8 cellular contexts compared by ENCODE assay signal in genomic region chr15:59436774-59437472, GRCh38. TPM values are rescaled to one million over a fixed set of nuclear protein-coding genes. Genes with fewer than 3 reads are reported as not detected.
DNase-seq lines count a peak whose midpoint lies in the region; ATAC-seq, FAIRE-seq and TF ChIP-seq lines count a peak whose summit lies in the region.

No MANE protein-coding gene starts in this region.

- peak; percentile 25 for DNase-seq in DMS53 treated with DMSO at 0.1 percent for 48 hours (lab: John Stamatoyannopoulos, UW; ENCODE audit: unreplicated experiment)
- DNase-seq in NCI-H2227 treated with DMSO at 0.1 percent for 48 hours (lab: John Stamatoyannopoulos, UW), result peak; percentile 38
- peak in 2 of 10 donors; percentile 6 to 50 for DNase-seq in dorsolateral prefrontal cortex
- no peak for DNase-seq in effector CD8-positive, alpha-beta T cell (lab: John Stamatoyannopoulos, UW)
- no peak for DNase-seq in HTR-8/SVneo (ENCODE audit: insufficient read length, low spot score)

- peak overlapping the region; percentile 60 for H2AFZ ChIP-seq in neuron (ENCODE audit: low read depth, low read length)

- no peaks in the 10 kb centered on the region for H3K9me3 ChIP-seq in neuron (ENCODE audit: low read length)

- H3K27me3 ChIP-seq in dorsolateral prefrontal cortex (no peaks in the 10 kb centered on the region), neuron (ENCODE audit: insufficient read depth, low read length) (peaks cover 18% of the 10 kb centered on the region)

- H3K4me1 ChIP-seq in neuron (ENCODE audit: insufficient read depth, low read length), result peaks cover 11% of the 10 kb centered on the region

- FAIRE-seq in HTR-8/SVneo (lab: Jason Lieb, UNC), result no peak

- intact Hi-C loops in dorsolateral prefrontal cortex (cut with DNase I), result loop anchor here in 1 of 2 donors (5.0 kb wide), 4 partner anchors 55 to 665 kb away; partner anchors contain the start of genes MINDY2 and MYO1E

- no peak for TF ChIP-seq CTCF in dorsolateral prefrontal cortex (IDR thresholded peaks at IDR 0.05 in 54 of 56, conservative IDR thresholded peaks at IDR 0.05 in 2 of 56; ENCODE audit: low read depth in 1 of 56, partially characterized antibody in 56 of 56)

- ATAC-seq in HG02884 (IDR thresholded peaks at IDR 0.05; ENCODE audit: unreplicated experiment) (no peak), HG02938 (IDR thresholded peaks at IDR 0.05; ENCODE audit: unreplicated experiment) (no peak)

- H3K4me3 ChIP-seq in dorsolateral prefrontal cortex (peak overlapping the region; percentile 36 to 83 (median 67)), neuron (ENCODE audit: low read length) (peak overlapping the region; percentile 60)

- peak overlapping the region in 58 of 59 donors; percentile 11 to 91 (median 77) for H3K27ac ChIP-seq in dorsolateral prefrontal cortex

- H3K36me3 ChIP-seq in neuron (ENCODE audit: insufficient read depth, low read length), result no peaks in the 10 kb centered on the region

RNA-seq across cellular contexts. Expression of gene FAM81A, which starts 1.1 kb away (rescaled TPM):
- total RNA-seq in dorsolateral prefrontal cortex, result 100 to 1,000 TPM in 6 of 120 experiments, 10 to 100 TPM in 114; 23.4 to 120 (median 69.9) TPM

Comparison
In these comparisons a context has a peak if more than half of its experiments do, and no peak if none do; other contexts are left out.
1. DNase-seq: peak in DMS53 treated with DMSO at 0.1 percent for 48 hours (single experiment) and NCI-H2227 treated with DMSO at 0.1 percent for 48 hours (single experiment); none in effector CD8-positive, alpha-beta T cell (single experiment) and HTR-8/SVneo (single experiment).